ENCODE assay signal across 28 cellular contexts in genomic region chr5:180647465-180647864, GRCh38. TPM values are rescaled to one million over a fixed set of nuclear protein-coding genes. Genes with fewer than 3 reads are reported as not detected.
DNase-seq lines count a peak whose midpoint lies in the region; ATAC-seq and TF ChIP-seq lines count a peak whose summit lies in the region.
"Had no signal": no experiment of that assay in that cellular context is flagged by ENCODE, and none has a peak within 500 bp of the region (broad histone marks: within the 10 kb centered on the region; RNA-seq: fewer than 3 reads in every experiment).

No MANE protein-coding gene starts in this region.

- ATAC-seq in activated naive CD8-positive, alpha-beta T cell treated with anti-CD3 and anti-CD28 coated beads, Interleukin-2, amount 10 ng/mL, durations not matched to agents 7 days and 5 days (ENCODE audit: low read depth) = no peak
- no peak for ATAC-seq in HG03097 (IDR thresholded peaks at IDR 0.05; ENCODE audit: low FRiP score, unreplicated experiment)
- ATAC-seq: activated naive CD4-positive, alpha-beta T cell treated with anti-CD3 and anti-CD28 coated beads, Interleukin-2, amount 50 U/mL, for 72 hours had no signal

- peak; percentile 22 for DNase-seq in activated naive CD8-positive, alpha-beta T cell treated with anti-CD3 and anti-CD28 coated beads, Interleukin-2, amount 10 ng/mL, durations not matched to agents 7 days and 5 days
- DNase-seq in activated naive CD8-positive, alpha-beta T cell treated with anti-CD3 and anti-CD28 coated beads for 36 hours = no peak
- DNase-seq in Daoy (ENCODE audit: low read depth) = peak; percentile 1
- DNase-seq in epidermal melanocyte (ENCODE audit: insufficient read length, low spot score) = peak; percentile 9
- no peak for DNase-seq in type B pancreatic cell (ENCODE audit: extremely low spot score, unreplicated experiment)
- DNase-seq in cortex of kidney (lab: John Stamatoyannopoulos, UW) = no peak
- DNase-seq: activated T-cell treated with anti-CD3 and anti-CD28 coated beads, Interleukin-2, amount 50 U/mL, for 48 hours; Calu3; caudate nucleus; DND-41; HCEC 1CT; midbrain; NCI-H1417; NCI-H2029 treated with DMSO at 0.1 percent for 48 hours; NCI-H2227 treated with DMSO at 0.1 percent for 48 hours; NCI-H526 treated with DMSO at 0.1 percent for 48 hours; nephron progenitor cell; retina; stimulated activated CD4-positive, alpha-beta T cell treated with anti-CD3 and anti-CD28 coated beads, Interleukin-2, amount 100 ng/mL, for 24 hours had no signal

- peaks cover 37% of the 10 kb centered on the region for H3K27me3 Mint-ChIP-seq in activated naive CD8-positive, alpha-beta T cell treated with anti-CD3 and anti-CD28 coated beads, Interleukin-2, amount 10 ng/mL, durations not matched to agents 7 days and 5 days
- peaks cover 11% of the 10 kb centered on the region for H3K27me3 Mint-ChIP-seq in activated naive CD8-positive, alpha-beta T cell treated with anti-CD3 and anti-CD28 coated beads for 36 hours
- H3K27me3 Mint-ChIP-seq in type B pancreatic cell = peaks cover 84% of the 10 kb centered on the region

- no peaks in the 10 kb centered on the region for H3K9me3 Mint-ChIP-seq in activated naive CD8-positive, alpha-beta T cell treated with anti-CD3 and anti-CD28 coated beads, Interleukin-2, amount 10 ng/mL, durations not matched to agents 7 days and 5 days
- H3K9me3 Mint-ChIP-seq in activated naive CD8-positive, alpha-beta T cell treated with anti-CD3 and anti-CD28 coated beads for 36 hours = no peaks in the 10 kb centered on the region
- H3K9me3 Mint-ChIP-seq in type B pancreatic cell = no peaks in the 10 kb centered on the region
- H3K9me3 Mint-ChIP-seq: activated naive CD4-positive, alpha-beta T cell treated with anti-CD3 and anti-CD28 coated beads, Interleukin-2, amount 50 U/mL, for 72 hours; dendritic cell treated with granulocyte-macrophage colony-stimulating factor and Interleukin-4, amounts not matched to agents 40 ng/mL and 50 ng/mL, for 4 days had no signal

- no peak overlapping the region for H3K27ac Mint-ChIP-seq in activated naive CD8-positive, alpha-beta T cell treated with anti-CD3 and anti-CD28 coated beads, Interleukin-2, amount 10 ng/mL, durations not matched to agents 7 days and 5 days
- H3K27ac Mint-ChIP-seq in activated naive CD8-positive, alpha-beta T cell treated with anti-CD3 and anti-CD28 coated beads for 36 hours = no peak overlapping the region
- no peak overlapping the region for H3K27ac Mint-ChIP-seq in type B pancreatic cell
- H3K27ac Mint-ChIP-seq: activated naive CD4-positive, alpha-beta T cell treated with anti-CD3 and anti-CD28 coated beads, Interleukin-2, amount 50 U/mL, for 72 hours; dendritic cell treated with granulocyte-macrophage colony-stimulating factor and Interleukin-4, amounts not matched to agents 40 ng/mL and 50 ng/mL, for 4 days; nephron progenitor cell had no signal

- no peak overlapping the region for H3K4me3 Mint-ChIP-seq in activated naive CD8-positive, alpha-beta T cell treated with anti-CD3 and anti-CD28 coated beads, Interleukin-2, amount 10 ng/mL, durations not matched to agents 7 days and 5 days
- H3K4me3 Mint-ChIP-seq in activated naive CD8-positive, alpha-beta T cell treated with anti-CD3 and anti-CD28 coated beads for 36 hours = no peak overlapping the region
- H3K4me3 Mint-ChIP-seq in type B pancreatic cell = peak overlapping the region; percentile 45
- H3K4me3 Mint-ChIP-seq: dendritic cell treated with granulocyte-macrophage colony-stimulating factor and Interleukin-4, amounts not matched to agents 40 ng/mL and 50 ng/mL, for 4 days had no signal

- no peak for TF ChIP-seq CTCF in type B pancreatic cell (conservative IDR thresholded peaks at IDR 0.05)

- H3K36me3 Mint-ChIP-seq in activated naive CD8-positive, alpha-beta T cell treated with anti-CD3 and anti-CD28 coated beads, Interleukin-2, amount 10 ng/mL, durations not matched to agents 7 days and 5 days = no peaks in the 10 kb centered on the region
- H3K36me3 Mint-ChIP-seq in activated naive CD8-positive, alpha-beta T cell treated with anti-CD3 and anti-CD28 coated beads for 36 hours = no peaks in the 10 kb centered on the region
- no peaks in the 10 kb centered on the region for H3K36me3 Mint-ChIP-seq in type B pancreatic cell
- H3K36me3 Mint-ChIP-seq: activated naive CD4-positive, alpha-beta T cell treated with anti-CD3 and anti-CD28 coated beads, Interleukin-2, amount 50 U/mL, for 72 hours had no signal

- POLR2A ChIA-PET in activated naive CD8-positive, alpha-beta T cell treated with anti-CD3 and anti-CD28 coated beads, Interleukin-2, amount 10 ng/mL, durations not matched to agents 7 days and 5 days (lab: Charles Lee) = interaction anchor here (0.6 kb wide), 1 partner anchor 23 kb away, joined by 3 read pairs; no protein-coding TSS in a partner anchor

- peaks cover 8% of the 10 kb centered on the region for H3K4me1 Mint-ChIP-seq in activated naive CD8-positive, alpha-beta T cell treated with anti-CD3 and anti-CD28 coated beads, Interleukin-2, amount 10 ng/mL, durations not matched to agents 7 days and 5 days
- peaks cover 12% of the 10 kb centered on the region for H3K4me1 Mint-ChIP-seq in activated naive CD8-positive, alpha-beta T cell treated with anti-CD3 and anti-CD28 coated beads for 36 hours
- H3K4me1 Mint-ChIP-seq in type B pancreatic cell (ENCODE audit: unreplicated experiment) = peaks cover 12% of the 10 kb centered on the region

RNA-seq across cellular contexts. Expression of gene FLT4, which starts 1.9 kb away (rescaled TPM):
- 10 to 100 TPM; 11.6 to 13.2 TPM for total RNA-seq in activated naive CD8-positive, alpha-beta T cell treated with anti-CD3 and anti-CD28 coated beads, Interleukin-2, amount 10 ng/mL, durations not matched to agents 7 days and 5 days
- 1 to 10 TPM; 5.2 to 6.0 TPM for total RNA-seq in activated naive CD8-positive, alpha-beta T cell treated with anti-CD3 and anti-CD28 coated beads for 36 hours
- 10.2 and 24.6 TPM in 2 replicates for total RNA-seq in Daoy (2014; rRNA removed; shearing (Covaris generic))
- 0.45 and 3.4 TPM in 2 replicates for total RNA-seq in type B pancreatic cell (ENCODE audit: low replicate concordance)
- total RNA-seq: Calu3, HT-29, SJSA1, smooth muscle cell had no signal

RNA-seq across cellular contexts. Expression of gene SCGB3A1, which starts 56.2 kb away (rescaled TPM):
- 1 to 10 TPM; 6.6 to 7.1 TPM for total RNA-seq in activated naive CD8-positive, alpha-beta T cell treated with anti-CD3 and anti-CD28 coated beads, Interleukin-2, amount 10 ng/mL, durations not matched to agents 7 days and 5 days
- total RNA-seq in activated naive CD8-positive, alpha-beta T cell treated with anti-CD3 and anti-CD28 coated beads for 36 hours = 1 to 10 TPM; 1.1 to 1.7 TPM
- total RNA-seq in Daoy (2014; rRNA removed; shearing (Covaris generic)) = not detected in 2 replicates
- not detected in 2 replicates for total RNA-seq in type B pancreatic cell (ENCODE audit: low replicate concordance)
- total RNA-seq: activated naive CD4-positive, alpha-beta T cell treated with anti-CD3 and anti-CD28 coated beads, Interleukin-2, amount 50 U/mL, for 72 hours; Calu3; HT-29; liver; SJSA1; smooth muscle cell; T-helper 1 cell treated with Interleukin-12 subunit alpha and Interleukin-12 subunit beta and Interleukin-4 antibody, amounts not matched to agents 30 ng/mL and 1 ng/mL, for 36 hours; tibial nerve had no signal

Comparison
In these comparisons a context has a peak if more than half of its experiments do, and no peak if none do; other contexts are left out.
1. DNase-seq: peak in activated naive CD8-positive, alpha-beta T cell treated with anti-CD3 and anti-CD28 coated beads, Interleukin-2, amount 10 ng/mL, durations not matched to agents 7 days and 5 days (single experiment), Daoy (single experiment) and epidermal melanocyte (single experiment); none in activated naive CD8-positive, alpha-beta T cell treated with anti-CD3 and anti-CD28 coated beads for 36 hours (single experiment), type B pancreatic cell (single experiment) and cortex of kidney (single experiment).